8 cellular contexts compared by ENCODE assay signal in the genomic region with DNA sequence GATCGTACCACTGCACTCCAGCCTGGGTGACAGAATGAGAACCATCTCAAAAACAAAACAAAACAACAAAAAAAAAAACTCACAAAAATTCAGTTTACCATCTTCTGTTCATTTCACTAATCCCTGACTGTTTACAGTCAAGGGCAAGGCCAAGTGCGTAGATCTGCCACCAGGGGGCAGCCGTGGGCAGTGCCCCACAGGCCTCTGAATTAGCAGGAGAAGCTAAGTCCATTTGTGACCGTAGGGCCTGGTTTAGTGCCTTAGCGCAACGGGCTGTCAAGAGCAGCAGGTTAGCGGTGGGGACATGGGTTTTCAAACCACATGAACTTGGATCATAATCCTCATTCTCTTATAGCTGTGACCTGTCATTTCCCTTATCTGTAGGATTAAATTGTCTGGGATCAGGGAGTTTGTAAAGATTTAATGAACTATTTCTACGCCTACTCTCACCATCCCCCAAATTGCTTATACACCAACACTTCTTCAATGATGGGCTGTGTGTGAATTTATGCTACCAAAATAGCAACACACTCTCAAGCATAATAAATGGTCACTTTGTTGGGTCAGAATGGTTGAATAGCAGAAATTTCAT. TPM values are rescaled to one million over a fixed set of nuclear protein-coding genes. Genes with fewer than 3 reads are reported as not detected.
DNase-seq lines count a peak whose midpoint lies in the region; ATAC-seq and TF ChIP-seq lines count a peak whose summit lies in the region.

No MANE protein-coding gene starts in this region.

- no peaks in the 10 kb centered on the region for H3K9me3 Mint-ChIP-seq in activated T-cell treated with anti-CD3 and anti-CD28 coated beads, Interleukin-2, amount 50 U/mL, for 72 hours

- H2AFZ ChIP-seq in KMS-11 (ENCODE audit: low read depth): no peak overlapping the region

- TF ChIP-seq CTCF in KMS-11 (conservative IDR thresholded peaks at IDR 0.05; ENCODE audit: low read depth, low read length) (peak; percentile 85), Panc1 (IDR thresholded peaks at IDR 0.05) (peak; percentile 98), fibroblast of pulmonary artery (IDR thresholded peaks at IDR 0.05; ENCODE audit: low read length, missing control alignments) (no peak), neutrophil (IDR thresholded peaks at IDR 0.05) (peak; percentile 79)

- BruUV-seq in Panc1 (replicated peaks; lab: Mats Ljungman, UMichigan): no TSS peak

- H3K4me3 ChIP-seq in KMS-11 (IDR thresholded peaks at IDR 0.05; ENCODE audit: insufficient read depth, low read depth, low read length) (no peak overlapping the region), Panc1 (ENCODE audit: low read depth in 2 of 2, low read length in 2 of 2) (no peak overlapping the region), fibroblast of pulmonary artery (replicated peaks; ENCODE audit: low read depth, low read length) (no peak overlapping the region), neutrophil (ENCODE audit: low read depth in 1 of 2, low read length in 1 of 2) (no peak overlapping the region)

- H3K9me3 ChIP-seq in Panc1 (ENCODE audit: control insufficient read depth, insufficient read depth, low read depth, low read length): no peaks in the 10 kb centered on the region
- no peaks in the 10 kb centered on the region for H3K9me3 ChIP-seq in neutrophil

- H3K9ac ChIP-seq in KMS-11: no peak overlapping the region

- POLR2A ChIA-PET in Panc1 (lab: Charles Lee): no interaction called here

- DNase-seq in SIG-M5 treated with dmso at 0.1 percent for 504 hours (lab: John Stamatoyannopoulos, UW; ENCODE audit: unreplicated experiment) (peak; percentile 69), SIG-M5 (lab: John Stamatoyannopoulos, UW) (no peak), Panc1 (ENCODE audit: low read depth, low spot score) (peak; percentile 42), fibroblast of pulmonary artery (ENCODE audit: low read depth) (peak; percentile 87), stromal cell of bone marrow (ENCODE audit: low read depth) (peak; percentile 59)
- peak; percentile 72 to 80 for DNase-seq in activated T-cell treated with anti-CD3 and anti-CD28 coated beads, Interleukin-2, amount 50 U/mL, for 72 hours

- ATAC-seq in Panc1: peak; percentile 93
- ATAC-seq in activated T-cell treated with anti-CD3 and anti-CD28 coated beads, Interleukin-2, amount 50 U/mL, for 72 hours (replicated peaks in 1 of 2): peak; percentile 81 to 86

- intact Hi-C loops in Panc1 (cut with micrococcal nuclease; ENCODE audit: unreplicated experiment): no loop called here

- H3K27me3 ChIP-seq in KMS-11 (ENCODE audit: insufficient read depth, low read depth) (no peaks in the 10 kb centered on the region), Panc1 (ENCODE audit: control insufficient read depth, insufficient read depth, low read length) (no peaks in the 10 kb centered on the region), neutrophil (peaks cover 4% of the 10 kb centered on the region)

- no peaks in the 10 kb centered on the region for H3K36me3 Mint-ChIP-seq in activated T-cell treated with anti-CD3 and anti-CD28 coated beads, Interleukin-2, amount 50 U/mL, for 72 hours (ENCODE audit: insufficient read depth in 2 of 2)

- H4K20me1 ChIP-seq in KMS-11 (ENCODE audit: insufficient read depth): no peaks in the 10 kb centered on the region

- H3K27me3 Mint-ChIP-seq in activated T-cell treated with anti-CD3 and anti-CD28 coated beads, Interleukin-2, amount 50 U/mL, for 72 hours (ENCODE audit: low read depth): no peaks in the 10 kb centered on the region

- H3K4me1 ChIP-seq in KMS-11 (ENCODE audit: low read depth, poor library complexity, severe bottlenecking) (no peaks in the 10 kb centered on the region), Panc1 (ENCODE audit: control insufficient read depth, insufficient read depth, low read length) (no peaks in the 10 kb centered on the region), neutrophil (ENCODE audit: control insufficient read depth in 1 of 2, insufficient read depth in 1 of 2, low read depth in 1 of 2, low read length in 1 of 2) (no peaks in the 10 kb centered on the region)

- CTCF ChIA-PET in Panc1 (lab: Charles Lee): interaction anchor here (0.5 to 0.8 kb wide), 13 partner anchors 23 to 595 kb away, joined by 3 to 8 read pairs (median 4); a partner anchor contains a TSS

- H3K36me3 ChIP-seq in KMS-11 (ENCODE audit: insufficient read depth) (no peaks in the 10 kb centered on the region), Panc1 (ENCODE audit: control insufficient read depth, insufficient read depth, low read length) (no peaks in the 10 kb centered on the region), neutrophil (no peaks in the 10 kb centered on the region)

- H3K4me3 Mint-ChIP-seq in activated T-cell treated with anti-CD3 and anti-CD28 coated beads, Interleukin-2, amount 50 U/mL, for 72 hours: no peak overlapping the region

- in situ Hi-C loops in Panc1 (cut with HindIII; ENCODE audit: low pct_unique_long_range_greater_than_20kb, low sequenced_read_pairs): no loop called here

- H3K4me2 ChIP-seq in KMS-11: no peak overlapping the region

- no peak overlapping the region for H3K27ac ChIP-seq in KMS-11
- H3K27ac ChIP-seq in Panc1 (ENCODE audit: low read length): no peak overlapping the region
- no peak overlapping the region for H3K27ac ChIP-seq in neutrophil

- no peaks in the 10 kb centered on the region for H3K79me2 ChIP-seq in KMS-11 (ENCODE audit: insufficient read depth, low read depth)

- H3K4me1 Mint-ChIP-seq in activated T-cell treated with anti-CD3 and anti-CD28 coated beads, Interleukin-2, amount 50 U/mL, for 72 hours (ENCODE audit: low read depth): peaks cover 8% of the 10 kb centered on the region

- H3K27ac Mint-ChIP-seq in activated T-cell treated with anti-CD3 and anti-CD28 coated beads, Interleukin-2, amount 50 U/mL, for 72 hours: no peak overlapping the region

RNA-seq across cellular contexts. Expression of a gene that starts 49.0 kb away (rescaled TPM):
- 55.2 TPM for total RNA-seq in Panc1 (2021; ENCODE audit: unreplicated experiment)
- polyA plus RNA-seq in Panc1 (2012; ENCODE audit: insufficient read length): 44.6 TPM
- total RNA-seq in activated T-cell treated with anti-CD3 and anti-CD28 coated beads, Interleukin-2, amount 50 U/mL, for 72 hours: 10 to 100 TPM; 38.5 to 47.8 TPM

RNA-seq across cellular contexts. Expression of a gene that starts 49.3 kb away (rescaled TPM):
- total RNA-seq in Panc1 (2021; ENCODE audit: unreplicated experiment): 38.9 TPM
- polyA plus RNA-seq in Panc1 (2012; ENCODE audit: insufficient read length): 29.0 TPM
- total RNA-seq in activated T-cell treated with anti-CD3 and anti-CD28 coated beads, Interleukin-2, amount 50 U/mL, for 72 hours: 10 to 100 TPM; 37.4 to 37.6 TPM
